In genomic region chr12:21438643-21439042, GRCh38 we compare ENCODE assay signal across 7 cellular contexts. TPM values are rescaled to one million over a fixed set of nuclear protein-coding genes. Genes with fewer than 3 reads are reported as not detected.
DNase-seq lines count a peak whose midpoint lies in the region; ATAC-seq, FAIRE-seq and TF ChIP-seq lines count a peak whose summit lies in the region.

No MANE protein-coding gene starts in this region.

- CTCF ChIA-PET in PC-9 (lab: Charles Lee): no interaction called here

- H3K4me3 ChIP-seq in GM12875 (ENCODE audit: low read depth, low read length): peak overlapping the region; percentile 2
- peak overlapping the region; percentile 99 for H3K4me3 ChIP-seq in PC-9
- peak overlapping the region; percentile 93 for H3K4me3 ChIP-seq in retinal pigment epithelial cell (ENCODE audit: low read length)

- H4K20me1 ChIP-seq in PC-9 (ENCODE audit: insufficient read depth): no peaks in the 10 kb centered on the region

- H3K9me3 ChIP-seq in PC-9 (ENCODE audit: insufficient read depth, low read depth): no peaks in the 10 kb centered on the region

- FAIRE-seq in GM12892 (lab: Jason Lieb, UNC): no peak

- H3K4me1 ChIP-seq in PC-9 (replicated peaks; ENCODE audit: insufficient read depth): peaks cover 23% of the 10 kb centered on the region

- peaks cover 8% of the 10 kb centered on the region for H3F3A ChIP-seq in PC-9 (ENCODE audit: insufficient read depth, low read depth)

- ATAC-seq in GM19328 (IDR thresholded peaks at IDR 0.05; ENCODE audit: unreplicated experiment): no peak

- peaks cover 40% of the 10 kb centered on the region for H3K79me2 ChIP-seq in PC-9 (ENCODE audit: low read depth)

- no TSS peak for BruUV-seq in PC-9 (replicated peaks; lab: Mats Ljungman, UMichigan)

- peak overlapping the region; percentile 98; the same call in 1 of the 2 replicates for H2AFZ ChIP-seq in PC-9

- TF ChIP-seq POLR2A in erythroblast (IDR thresholded peaks at IDR 0.05; ENCODE audit: low read length) (no peak), GM12892 (IDR thresholded peaks at IDR 0.05; ENCODE audit: low read depth, low read length) (no peak)

- H3K9me2 ChIP-seq in PC-9 (ENCODE audit: insufficient read depth): no peaks in the 10 kb centered on the region

- H3K27ac ChIP-seq in PC-9: peak overlapping the region; percentile 97

- H3K4me2 ChIP-seq in PC-9: peak overlapping the region; percentile 90

- TF ChIP-seq CTCF in GM12875 (IDR thresholded peaks at IDR 0.05; ENCODE audit: borderline replicate concordance, insufficient read depth, low read depth, low read length) (no peak), PC-9 (conservative IDR thresholded peaks at IDR 0.05) (no peak), retinal pigment epithelial cell (conservative IDR thresholded peaks at IDR 0.05; ENCODE audit: low read depth, low read length) (no peak)

- 0 out of 2 replicates have a peak, but pooled peaks cover 11% of the 10 kb centered on the region for H3K36me3 ChIP-seq in PC-9 (ENCODE audit: low read depth)

- POLR2A ChIA-PET in PC-9 (lab: Charles Lee; ENCODE audit: unreplicated experiment): no interaction called here

- H3K27me3 ChIP-seq in PC-9 (ENCODE audit: insufficient read depth, low read depth): no peaks in the 10 kb centered on the region

- DNase-seq in PC-9 (no peak), erythroblast (lab: John Stamatoyannopoulos, UW) (peak; percentile 11 to 28), retinal pigment epithelial cell (ENCODE audit: low read depth) (no peak), activated gamma-delta T cell (lab: John Stamatoyannopoulos, UW) (no peak), GM12892 (ENCODE audit: insufficient read length) (no peak)

- intact Hi-C loops in PC-9 (cut with micrococcal nuclease; ENCODE audit: unreplicated experiment): loop anchor here (5.0 to 10.0 kb wide), 3 partner anchors 124 to 791 kb away; partner anchors contain the start of gene LDHB

RNA-seq across cellular contexts. Expression of gene PYROXD1, which starts 1.2 kb away (rescaled TPM):
- total RNA-seq in PC-9 (2021): 18.6 and 21.3 TPM in 2 replicates
- polyA plus RNA-seq in GM12892 (2012; ENCODE audit: missing spikeins): 17.3 TPM

Comparison
In these comparisons a context has a peak if more than half of its experiments do, and no peak if none do; other contexts are left out.
1. H3K4me3 ChIP-seq: peak in every context shown above with its lines; median percentile 99 in PC-9; 93 in retinal pigment epithelial cell; 2 in GM12875.
2. DNase-seq: peak in erythroblast (2 of 2); none in PC-9 (0 of 2), retinal pigment epithelial cell (single experiment), activated gamma-delta T cell (single experiment) and GM12892 (single experiment).